Comparison of ENCODE assay signal across 11 cellular contexts in the genomic region with DNA sequence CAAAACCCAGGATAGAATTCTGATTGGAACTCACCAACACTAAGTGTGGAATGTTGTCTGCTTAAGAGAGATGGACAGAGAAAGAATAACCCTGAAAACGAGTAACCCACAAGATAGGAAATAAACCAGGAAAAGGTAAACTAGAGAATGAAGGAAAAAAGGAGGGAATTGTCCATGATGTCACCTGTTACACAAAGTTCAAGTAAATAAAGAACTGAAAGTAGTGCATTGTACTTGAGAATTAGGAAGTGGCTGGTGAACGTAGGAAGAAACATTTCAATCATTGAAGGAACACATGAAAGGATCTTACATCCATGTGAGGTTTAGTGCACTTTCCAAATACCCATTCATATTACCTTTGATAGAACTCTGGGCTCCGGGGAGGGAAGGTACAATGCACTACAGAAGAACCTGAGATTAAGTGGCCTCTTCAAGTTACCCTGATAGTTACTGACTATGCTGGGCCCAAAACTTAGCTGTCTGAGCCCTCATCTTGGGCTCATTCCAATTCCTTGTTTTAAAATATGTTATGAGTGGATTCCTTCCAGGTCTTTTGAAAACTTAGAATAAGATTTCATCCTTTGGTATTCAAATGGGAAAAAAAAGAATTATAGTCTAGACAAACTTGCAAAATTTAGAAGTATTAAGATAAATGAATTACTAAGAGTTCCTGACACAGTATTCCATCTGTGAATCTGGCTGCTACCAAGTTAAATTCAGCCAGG. TPM values are rescaled to one million over a fixed set of nuclear protein-coding genes. Genes with fewer than 3 reads are reported as not detected.
DNase-seq lines count a peak whose midpoint lies in the region; ATAC-seq and TF ChIP-seq lines count a peak whose summit lies in the region.
"Had no signal": no experiment of that assay in that cellular context is flagged by ENCODE, and none has a peak within 500 bp of the region (broad histone marks: within the 10 kb centered on the region; RNA-seq: fewer than 3 reads in every experiment).

No MANE protein-coding gene starts in this region.

- H3K4me1 Mint-ChIP-seq in activated T-cell treated with anti-CD3 and anti-CD28 coated beads, Interleukin-2, amount 50 U/mL, for 72 hours (ENCODE audit: low read depth) = peaks cover 24% of the 10 kb centered on the region

- ATAC-seq in activated T-cell treated with anti-CD3 and anti-CD28 coated beads, Interleukin-2, amount 50 U/mL, for 72 hours (replicated peaks in 1 of 2) = no peak
- ATAC-seq in GM19395 (IDR thresholded peaks at IDR 0.05; ENCODE audit: unreplicated experiment) = no peak

- peaks cover 12% of the 10 kb centered on the region for H3K27me3 Mint-ChIP-seq in activated T-cell treated with anti-CD3 and anti-CD28 coated beads, Interleukin-2, amount 50 U/mL, for 72 hours (ENCODE audit: low read depth)

- H3K36me3 Mint-ChIP-seq in activated T-cell treated with anti-CD3 and anti-CD28 coated beads, Interleukin-2, amount 50 U/mL, for 72 hours (ENCODE audit: insufficient read depth in 2 of 2) = no peaks in the 10 kb centered on the region

- peak in 1 of 2 donors; percentile 10 for TF ChIP-seq EP300 in tibial nerve (IDR thresholded peaks at IDR 0.05)

- no peaks in the 10 kb centered on the region for H3K9me3 ChIP-seq in tibial nerve

- no peak for DNase-seq in activated T-cell treated with anti-CD3 and anti-CD28 coated beads, Interleukin-2, amount 50 U/mL, for 72 hours
- DNase-seq in activated T-cell treated with anti-CD3 and anti-CD28 coated beads for 4 hours = no peak
- peak; percentile 70 for DNase-seq in medulla oblongata (ENCODE audit: extremely low spot score)
- DNase-seq in tibial nerve (ENCODE audit: low spot score in 2 of 2) = no peak
- DNase-seq in NCI-H524 (lab: John Stamatoyannopoulos, UW) = no peak
- no peak for DNase-seq in NCI-H2171 treated with DMSO at 0.1 percent for 48 hours (lab: John Stamatoyannopoulos, UW)
- DNase-seq: activated CD4-positive, alpha-beta T cell treated with anti-CD3 and anti-CD28 coated beads for 4 hours; COR-L47; NCI-H1105 had no signal

- TF ChIP-seq POLR2A in tibial nerve (IDR thresholded peaks at IDR 0.05) = no peak

- no peaks in the 10 kb centered on the region for H3K36me3 ChIP-seq in tibial nerve

- peak overlapping the region; percentile 89 to 97 for H3K4me3 Mint-ChIP-seq in activated T-cell treated with anti-CD3 and anti-CD28 coated beads, Interleukin-2, amount 50 U/mL, for 72 hours

- peaks cover 4 to 39% (median 25%) of the 10 kb centered on the region in 4 donors for H3K4me1 ChIP-seq in tibial nerve

- WGBS in tibial nerve, 2 donors = 43 to 44% methylated on average over 3 of the region's 3 CpGs

- TF ChIP-seq CTCF in tibial nerve (IDR thresholded peaks at IDR 0.05) = no peak

- peak overlapping the region; percentile 95 for H3K27ac ChIP-seq in angular gyrus (ENCODE audit: low read depth, low read length)
- H3K27ac ChIP-seq in tibial nerve = peak overlapping the region in 3 of 4 donors; percentile 86 to 95 (median 90)

- no peak overlapping the region for H3K27ac Mint-ChIP-seq in activated T-cell treated with anti-CD3 and anti-CD28 coated beads, Interleukin-2, amount 50 U/mL, for 72 hours

- no peaks in the 10 kb centered on the region for H3K9me3 Mint-ChIP-seq in activated T-cell treated with anti-CD3 and anti-CD28 coated beads, Interleukin-2, amount 50 U/mL, for 72 hours

- peak overlapping the region in 2 of 4 donors; percentile 77 to 97 for H3K4me3 ChIP-seq in tibial nerve

- no peaks in the 10 kb centered on the region for H3K27me3 ChIP-seq in tibial nerve

RNA-seq across cellular contexts. Expression of gene STX7, which starts 1.1 kb away (rescaled TPM):
- 10 to 100 TPM; 10.6 to 15.3 TPM for total RNA-seq in activated T-cell treated with anti-CD3 and anti-CD28 coated beads, Interleukin-2, amount 50 U/mL, for 72 hours
- total RNA-seq in tibial nerve = 10 to 100 TPM; 53.4 to 92.0 (median 65.6) TPM

RNA-seq across cellular contexts. Expression of gene TAAR9, which starts 24.1 kb away (rescaled TPM):
- total RNA-seq in activated T-cell treated with anti-CD3 and anti-CD28 coated beads, Interleukin-2, amount 50 U/mL, for 72 hours = not detected
- not detected for total RNA-seq in tibial nerve

RNA-seq across cellular contexts. Expression of gene TAAR8, which starts 38.5 kb away (rescaled TPM):
- total RNA-seq in activated T-cell treated with anti-CD3 and anti-CD28 coated beads, Interleukin-2, amount 50 U/mL, for 72 hours = not detected
- total RNA-seq in tibial nerve = not detected

RNA-seq across cellular contexts. Expression of gene TAAR6, which starts 56.1 kb away (rescaled TPM):
- not detected for total RNA-seq in activated T-cell treated with anti-CD3 and anti-CD28 coated beads, Interleukin-2, amount 50 U/mL, for 72 hours
- total RNA-seq in tibial nerve = not detected
